In the genomic region with DNA sequence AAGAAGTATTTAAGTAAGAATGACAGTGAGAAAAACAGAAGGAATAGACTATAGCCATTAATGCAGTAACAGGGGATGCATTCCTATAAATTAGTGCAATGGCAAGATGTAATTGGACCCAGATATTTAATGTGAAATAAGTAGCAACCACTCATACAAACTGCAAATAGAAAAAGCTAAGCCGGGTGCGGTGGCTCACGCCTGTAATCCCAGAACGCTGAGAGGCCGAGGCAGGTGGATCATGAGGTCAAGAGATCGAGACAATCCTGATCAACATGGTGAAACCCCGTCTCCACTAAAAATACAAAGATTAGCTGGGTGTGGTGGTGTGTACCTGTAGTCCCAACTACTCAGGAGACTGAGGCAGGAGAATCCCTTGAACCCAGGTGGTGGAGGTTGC, we compare ENCODE assay signal across 25 cellular contexts.
"Had no signal": no experiment of that assay in that cellular context is flagged by ENCODE, and none has a peak within 500 bp of the region (broad histone marks: within the 10 kb centered on the region; RNA-seq: fewer than 3 reads in every experiment).

No MANE protein-coding gene starts in this region.

- H3K36me3 ChIP-seq: neutrophil, pancreas, right lobe of liver, sigmoid colon, stomach, thoracic aorta, thyroid gland, tibial nerve, upper lobe of left lung, vagina had no signal

- H3K9me3 ChIP-seq: neutrophil, pancreas, psoas muscle, right lobe of liver, sigmoid colon, stomach, thoracic aorta, thyroid gland, tibial nerve, upper lobe of left lung, vagina had no signal

- DNase-seq: naive thymus-derived CD8-positive, alpha-beta T cell; nephron progenitor cell; nucleus accumbens; pancreas; psoas muscle; right lobe of liver; sigmoid colon; small intestine; stimulated activated CD4-positive, alpha-beta T cell treated with anti-CD3 and anti-CD28 coated beads, Interleukin-15, amount 100 ng/mL, for 24 hours; stimulated activated CD4-positive, alpha-beta T cell treated with anti-CD3 and anti-CD28 coated beads, Interleukin-2, amount 100 ng/mL, for 24 hours; stimulated activated CD4-positive, alpha-beta T cell treated with anti-CD3 and anti-CD28 coated beads, Interleukin-2, amount 100 ng/mL, for 48 hours; stimulated activated CD4-positive, alpha-beta T cell treated with anti-CD3 and anti-CD28 coated beads, Interleukin-4, amount 100 ng/mL, for 24 hours; stimulated activated naive B cell treated with anti-CD40 and anti-IgM and Interleukin-4, amounts not matched to agents 10 μg/mL and 1 μg/mL and 100 μg/mL, for 72 hours; stimulated activated naive CD4-positive, alpha-beta T cell treated with Interleukin-2 at 50 U/mL for 16 hours; stomach; thyroid gland; trophoblast cell; upper lobe of left lung had no signal

- ATAC-seq: naive thymus-derived CD8-positive, alpha-beta T cell; natural killer cell treated with Interleukin-12 subunit alpha and Interleukin-12 subunit beta and Interleukin-15 and Interleukin-18, amount 100 ng/mL, for 72 hours; pancreas; psoas muscle; right cardiac atrium; right lobe of liver; stimulated activated effector memory CD8-positive, alpha-beta T cell treated with anti-CD3 and anti-CD28 coated beads, Interleukin-12 subunit alpha, Interleukin-12 subunit beta, amount 100 ng/mL, for 72 hours; stimulated activated naive B cell treated with anti-CD40 and anti-IgM and Interleukin-4, amounts not matched to agents 10 μg/mL and 1 μg/mL and 100 μg/mL, for 72 hours had no signal

- H3K27ac ChIP-seq: neutrophil, pancreas, psoas muscle, right lobe of liver, sigmoid colon, stomach, thoracic aorta, thyroid gland, tibial nerve, upper lobe of left lung, vagina had no signal

- H3K4me3 ChIP-seq: pancreas, psoas muscle, right lobe of liver, sigmoid colon, stomach, thoracic aorta, thyroid gland, tibial nerve, upper lobe of left lung, vagina had no signal

- H3K4me1 ChIP-seq: pancreas, psoas muscle, right lobe of liver, sigmoid colon, stomach, thyroid gland, tibial nerve, upper lobe of left lung, vagina had no signal

- H3K27me3 ChIP-seq: neutrophil, pancreas, right lobe of liver, sigmoid colon, stomach, thyroid gland, tibial nerve, upper lobe of left lung, vagina had no signal
